ENCODE assay signal across 13 cellular contexts in the genomic region with DNA sequence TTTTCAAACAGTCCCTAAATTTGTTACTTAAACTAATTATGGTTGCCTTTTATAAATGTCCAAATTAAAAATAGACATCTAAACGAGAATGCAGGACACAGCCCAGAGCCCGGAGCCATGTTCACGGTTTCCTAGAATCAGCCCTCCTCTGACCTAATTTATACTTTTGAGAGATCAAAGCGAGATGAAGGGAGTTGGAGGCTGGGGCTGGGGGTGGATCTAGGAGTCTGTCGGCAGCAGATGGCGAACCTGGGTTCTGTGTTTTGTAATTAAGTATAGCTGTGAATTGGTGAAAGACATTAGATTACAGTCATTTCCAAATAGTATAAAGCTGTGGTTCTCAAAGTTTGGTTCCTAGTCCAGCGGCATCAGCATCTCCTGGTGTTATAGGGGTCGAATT.
DNase-seq lines count a peak whose midpoint lies in the region; ATAC-seq and TF ChIP-seq lines count a peak whose summit lies in the region.
"Had no signal": no experiment of that assay in that cellular context is flagged by ENCODE, and none has a peak within 500 bp of the region (broad histone marks: within the 10 kb centered on the region; RNA-seq: fewer than 3 reads in every experiment).

No MANE protein-coding gene starts in this region.

- H2AFZ ChIP-seq in PC-3 (ENCODE audit: low read length): no peak overlapping the region
- H2AFZ ChIP-seq: GM23248 had no signal

- no peaks in the 10 kb centered on the region for H3K9me2 ChIP-seq in PC-3 (replicated peaks; ENCODE audit: low read length)

- no peaks in the 10 kb centered on the region for H3K36me3 ChIP-seq in PC-3 (ENCODE audit: low read depth, low read length)

- no peaks in the 10 kb centered on the region for H3K4me1 ChIP-seq in PC-3 (ENCODE audit: insufficient read depth, low read length)

- no peaks in the 10 kb centered on the region for H4K20me1 ChIP-seq in PC-3 (ENCODE audit: low read length)

- H3K27me3 Mint-ChIP-seq in stimulated activated naive CD8-positive, alpha-beta T cell treated with anti-CD3 and anti-CD28 coated beads, Interleukin-15, Interleukin-2, amounts not matched to agents 100 ng/mL and 50 ng/mL, for 24 hours: no peaks in the 10 kb centered on the region
- H3K27me3 Mint-ChIP-seq in effector memory CD8-positive, alpha-beta T cell: no peaks in the 10 kb centered on the region
- H3K27me3 Mint-ChIP-seq in mesothelial cell of epicardium (ENCODE audit: low read depth): no peaks in the 10 kb centered on the region

- no peaks in the 10 kb centered on the region for H3K27me3 ChIP-seq in PC-3 (ENCODE audit: low read length)

- H3K27ac Mint-ChIP-seq in stimulated activated naive CD8-positive, alpha-beta T cell treated with anti-CD3 and anti-CD28 coated beads, Interleukin-15, Interleukin-2, amounts not matched to agents 100 ng/mL and 50 ng/mL, for 24 hours: no peak overlapping the region
- H3K27ac Mint-ChIP-seq in effector memory CD8-positive, alpha-beta T cell: peak overlapping the region; percentile 71 to 83
- no peak overlapping the region for H3K27ac Mint-ChIP-seq in mesothelial cell of epicardium

- no peak overlapping the region for H3K4me3 ChIP-seq in PC-3 (ENCODE audit: low read length)
- H3K4me3 ChIP-seq: GM23248, K562 had no signal

- BruUV-seq in PC-3 (replicated peaks; lab: Mats Ljungman, UMichigan): no TSS peak

- no peaks in the 10 kb centered on the region for H3F3A ChIP-seq in PC-3 (ENCODE audit: low read length, unreplicated experiment)

- no peak overlapping the region for H3K9ac ChIP-seq in PC-3 (ENCODE audit: low read length)
- H3K9ac ChIP-seq: GM23248 had no signal

- no peak overlapping the region for H3K4me2 ChIP-seq in PC-3 (ENCODE audit: low read length)

- no peak overlapping the region for H3K27ac ChIP-seq in PC-3 (ENCODE audit: low read length)
- H3K27ac ChIP-seq: epithelial cell of prostate, GM23248 had no signal

- POLR2A ChIA-PET in PC-3 (lab: Charles Lee; ENCODE audit: unreplicated experiment): no interaction called here

- no peak for DNase-seq in stimulated activated naive CD8-positive, alpha-beta T cell treated with anti-CD3 and anti-CD28 coated beads, Interleukin-15, Interleukin-2, amounts not matched to agents 100 U/mL and 50 U/mL, for 24 hours
- peak; percentile 9 for DNase-seq in T-helper 9 cell
- DNase-seq in effector memory CD8-positive, alpha-beta T cell: no peak
- DNase-seq in mesothelial cell of epicardium (ENCODE audit: low spot score in 2 of 2, unreplicated experiment in 2 of 2): no peak
- no peak for DNase-seq in PC-3
- DNase-seq: activated effector memory CD4-positive, alpha-beta T cell treated with Interleukin-2 at 50 U/mL for 16 hours; GM23248; NCI-H1436; NCI-H69 had no signal

- H3K79me2 ChIP-seq in PC-3 (ENCODE audit: low read length): no peaks in the 10 kb centered on the region

- H3K4me3 Mint-ChIP-seq in stimulated activated naive CD8-positive, alpha-beta T cell treated with anti-CD3 and anti-CD28 coated beads, Interleukin-15, Interleukin-2, amounts not matched to agents 100 ng/mL and 50 ng/mL, for 24 hours: peak overlapping the region; percentile 27
- H3K4me3 Mint-ChIP-seq in effector memory CD8-positive, alpha-beta T cell: peak overlapping the region in 1 of 2 donors; percentile 34
- no peak overlapping the region for H3K4me3 Mint-ChIP-seq in mesothelial cell of epicardium

- peaks cover 63% of the 10 kb centered on the region for H3K4me1 Mint-ChIP-seq in stimulated activated naive CD8-positive, alpha-beta T cell treated with anti-CD3 and anti-CD28 coated beads, Interleukin-15, Interleukin-2, amounts not matched to agents 100 ng/mL and 50 ng/mL, for 24 hours (ENCODE audit: low read depth)
- H3K4me1 Mint-ChIP-seq in effector memory CD8-positive, alpha-beta T cell (ENCODE audit: low read depth in 2 of 2): peaks cover 56 to 61% of the 10 kb centered on the region in 2 donors
- peaks cover 7% of the 10 kb centered on the region for H3K4me1 Mint-ChIP-seq in mesothelial cell of epicardium

- H3K9me3 Mint-ChIP-seq in stimulated activated naive CD8-positive, alpha-beta T cell treated with anti-CD3 and anti-CD28 coated beads, Interleukin-15, Interleukin-2, amounts not matched to agents 100 ng/mL and 50 ng/mL, for 24 hours: no peaks in the 10 kb centered on the region
- H3K9me3 Mint-ChIP-seq in effector memory CD8-positive, alpha-beta T cell: no peaks in the 10 kb centered on the region
- no peaks in the 10 kb centered on the region for H3K9me3 Mint-ChIP-seq in mesothelial cell of epicardium

- H3K9me3 ChIP-seq in PC-3 (ENCODE audit: low read length): no peaks in the 10 kb centered on the region

- intact Hi-C loops in PC-3 (cut with micrococcal nuclease): no loop called here

- CTCF ChIA-PET in PC-3 (lab: Charles Lee): interaction anchor here (0.7 kb wide), 1 partner anchor 242 kb away, joined by 3 read pairs; no protein-coding TSS in a partner anchor

- no peak for TF ChIP-seq CTCF in mesothelial cell of epicardium (IDR thresholded peaks at IDR 0.05; ENCODE audit: unreplicated experiment)
- TF ChIP-seq CTCF in PC-3 (conservative IDR thresholded peaks at IDR 0.05; ENCODE audit: low read depth, low read length): no peak

- ATAC-seq in stimulated activated naive CD8-positive, alpha-beta T cell treated with anti-CD3 and anti-CD28 coated beads, Interleukin-15, Interleukin-2, amounts not matched to agents 100 U/mL and 50 U/mL, for 24 hours: no peak
- ATAC-seq in effector memory CD8-positive, alpha-beta T cell (replicated peaks): peak; percentile 72
- ATAC-seq in GM19035 (IDR thresholded peaks at IDR 0.05; ENCODE audit: unreplicated experiment): no peak
- ATAC-seq in PC-3: no peak
- ATAC-seq: K562 had no signal

- no peaks in the 10 kb centered on the region for H3K36me3 Mint-ChIP-seq in stimulated activated naive CD8-positive, alpha-beta T cell treated with anti-CD3 and anti-CD28 coated beads, Interleukin-15, Interleukin-2, amounts not matched to agents 100 ng/mL and 50 ng/mL, for 24 hours (ENCODE audit: low read depth)
- peaks cover under 1% of the 10 kb centered on the region for H3K36me3 Mint-ChIP-seq in effector memory CD8-positive, alpha-beta T cell (ENCODE audit: insufficient read depth)
- no peaks in the 10 kb centered on the region for H3K36me3 Mint-ChIP-seq in mesothelial cell of epicardium

Comparison
In these comparisons a context has a peak if more than half of its experiments do, and no peak if none do; other contexts are left out.
1. H3K27ac Mint-ChIP-seq: peak in effector memory CD8-positive, alpha-beta T cell (2 of 2); none in stimulated activated naive CD8-positive, alpha-beta T cell treated with anti-CD3 and anti-CD28 coated beads, Interleukin-15, Interleukin-2, amounts not matched to agents 100 ng/mL and 50 ng/mL, for 24 hours (single experiment) and mesothelial cell of epicardium (single experiment).